25 cellular contexts compared by ENCODE assay signal in the genomic region with DNA sequence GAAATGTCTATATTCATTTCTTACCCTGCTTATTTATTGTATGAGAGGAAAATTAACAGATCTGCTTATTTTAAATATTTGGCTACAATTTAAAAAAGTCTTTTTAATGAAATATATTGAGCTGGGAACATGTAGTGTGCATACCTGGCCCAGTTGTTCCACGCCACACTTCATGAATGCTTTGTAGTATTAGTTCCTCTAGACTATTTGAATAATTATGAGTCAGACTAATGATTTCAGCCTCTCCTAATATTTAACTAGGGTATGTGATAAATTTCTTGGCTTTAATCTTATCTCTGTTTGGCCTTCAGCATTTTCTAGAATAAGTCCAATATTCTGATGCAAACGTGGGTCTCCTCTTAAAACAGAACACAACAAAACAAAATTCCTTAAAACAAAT.
DNase-seq lines count a peak whose midpoint lies in the region; ATAC-seq, FAIRE-seq and TF ChIP-seq lines count a peak whose summit lies in the region.
"Had no signal": no experiment of that assay in that cellular context is flagged by ENCODE, and none has a peak within 500 bp of the region (broad histone marks: within the 10 kb centered on the region; RNA-seq: fewer than 3 reads in every experiment).

No MANE protein-coding gene starts in this region.

- no peak overlapping the region for H3K27ac ChIP-seq in body of pancreas
- H3K27ac ChIP-seq: BLaER1 had no signal

- ATAC-seq in body of pancreas (peak; percentile 76), HG03139 (IDR thresholded peaks at IDR 0.05; ENCODE audit: unreplicated experiment) (no peak), GM19463 (IDR thresholded peaks at IDR 0.05; ENCODE audit: unreplicated experiment) (no peak)
- ATAC-seq: GM12878 had no signal

- H3K9me3 ChIP-seq in body of pancreas: no peaks in the 10 kb centered on the region
- H3K9me3 ChIP-seq: BE2C, BLaER1 had no signal

- no peaks in the 10 kb centered on the region for H3K27me3 ChIP-seq in body of pancreas
- H3K27me3 ChIP-seq: BE2C, BLaER1 had no signal

- intact Hi-C loops in body of pancreas (cut with DNase I): no loop called here

- TF ChIP-seq POLR2A in body of pancreas (IDR thresholded peaks at IDR 0.05): no peak

- H3K36me3 ChIP-seq in body of pancreas (replicated peaks in 1 of 2; ENCODE audit: insufficient read depth in 1 of 2, low read depth in 2 of 2): no peaks in the 10 kb centered on the region
- H3K36me3 ChIP-seq: BE2C, BLaER1 had no signal

- no peak overlapping the region for H3K4me3 ChIP-seq in body of pancreas
- H3K4me3 ChIP-seq: BLaER1, GM12878 had no signal

- DNase-seq in body of pancreas: no peak
- no peak for DNase-seq in activated CD4-positive, alpha-beta T cell treated with anti-CD3 and anti-CD28 coated beads for 1 hour
- DNase-seq: 8988T; ACHN; BE2C; C1 segment of cervical spinal cord; CD4-positive, alpha-beta memory T cell; CD4-positive, CD25-positive, alpha-beta regulatory T cell; CD8-positive, alpha-beta memory T cell; COR-L47; DMS 273 treated with DMSO at 0.1 percent for 48 hours; DMS153; DMS53; DMS79; DND-41; EL; GDM1 had no signal

- 16 to 18% methylated on average over 2 of the region's 2 CpGs for WGBS in body of pancreas, 2 donors

- no peak for TF ChIP-seq CTCF in body of pancreas (IDR thresholded peaks at IDR 0.05)

- H3K4me1 ChIP-seq in body of pancreas: peaks cover 15% of the 10 kb centered on the region
- H3K4me1 ChIP-seq: BE2C, BLaER1 had no signal

- FAIRE-seq in islet of Langerhans (lab: Jason Lieb, UNC): peak; percentile 43
- FAIRE-seq: A204.1, GM12878, GM12892, GM18507 had no signal
